In the genomic region with DNA sequence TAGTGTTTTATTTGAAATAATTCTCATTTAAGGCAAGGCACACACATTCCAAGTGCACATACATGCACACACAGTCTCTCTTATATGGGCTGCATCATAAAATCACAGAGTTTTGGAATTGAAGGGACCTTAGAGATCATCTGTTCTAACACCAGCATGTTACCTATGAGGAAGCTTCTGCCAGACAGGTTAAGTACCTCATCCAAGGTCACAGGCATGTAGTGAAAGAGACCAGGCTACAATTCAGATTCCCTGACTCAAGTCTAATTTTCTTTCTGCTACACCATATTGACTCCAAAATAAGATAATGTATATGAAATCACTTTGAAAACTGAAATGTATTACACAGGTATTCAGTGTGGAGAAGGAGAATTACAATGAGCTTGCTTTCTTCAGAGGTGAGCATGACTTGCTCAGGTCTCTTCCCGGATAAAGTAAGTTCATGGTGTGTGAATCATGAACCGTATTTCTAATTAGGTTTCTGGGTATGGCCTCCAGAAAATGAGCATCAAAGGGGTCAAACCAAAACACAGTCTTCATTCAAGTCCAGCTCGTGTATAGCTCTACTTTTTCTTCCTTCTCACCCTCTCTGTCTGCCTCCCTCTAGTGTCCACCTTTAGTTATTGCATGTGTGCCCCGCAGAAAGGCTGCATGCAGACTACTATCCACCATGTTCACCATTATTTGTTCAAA, we compare ENCODE assay signal across 8 cellular contexts.
DNase-seq lines count a peak whose midpoint lies in the region; ATAC-seq, FAIRE-seq and TF ChIP-seq lines count a peak whose summit lies in the region.

No MANE protein-coding gene starts in this region.

- no peaks in the 10 kb centered on the region for H3K36me3 Mint-ChIP-seq in progenitor cell of endocrine pancreas (ENCODE audit: insufficient read depth)

- H3K9me3 ChIP-seq in KOPT-K1 (ENCODE audit: insufficient read depth, low read length, poor library complexity, severe bottlenecking) (no peaks in the 10 kb centered on the region), aorta (ENCODE audit: control insufficient read depth, low read length) (no peaks in the 10 kb centered on the region)

- no peaks in the 10 kb centered on the region for H3K4me1 ChIP-seq in aorta (ENCODE audit: control insufficient read depth in 1 of 2, insufficient read depth in 2 of 2, low read length in 2 of 2)

- no peaks in the 10 kb centered on the region for H3K9me3 Mint-ChIP-seq in progenitor cell of endocrine pancreas (ENCODE audit: low read depth)

- H3K27ac ChIP-seq in KOPT-K1 (ENCODE audit: low read depth, low read length, poor library complexity, severe bottlenecking): peak overlapping the region; percentile 30
- no peak overlapping the region for H3K27ac ChIP-seq in aorta (ENCODE audit: low read depth in 1 of 2, low read length in 2 of 2)

- H3K27ac Mint-ChIP-seq in progenitor cell of endocrine pancreas: no peak overlapping the region

- H3K27me3 ChIP-seq in aorta (ENCODE audit: control insufficient read depth in 1 of 2, insufficient read depth in 2 of 2, low read length in 1 of 2): no peaks in the 10 kb centered on the region

- peaks cover 47% of the 10 kb centered on the region for H3K27me3 Mint-ChIP-seq in progenitor cell of endocrine pancreas

- FAIRE-seq in frontal cortex (lab: Jason Lieb, UNC): no peak

- DNase-seq in Ammon's horn (ENCODE audit: low spot score) (peak; percentile 85), RKO (ENCODE audit: low spot score) (peak; percentile 66), frontal cortex (ENCODE audit: low spot score in 2 of 2) (peak; percentile 33 to 64), progenitor cell of endocrine pancreas (ENCODE audit: low spot score, unreplicated experiment) (peak; percentile 44), aorta (no peak)
- peak; percentile 35 for DNase-seq in activated effector memory CD4-positive, alpha-beta T cell treated with Interleukin-2 at 50 U/mL for 16 hours

- H3K4me3 ChIP-seq in aorta (ENCODE audit: low read length in 2 of 2): no peak overlapping the region

- no peaks in the 10 kb centered on the region for H3K4me1 Mint-ChIP-seq in progenitor cell of endocrine pancreas (ENCODE audit: low read depth)

- WGBS in aorta, 2 donors: 26 to 30% methylated on average over 4 of the region's 4 CpGs

- intact Hi-C loops in aorta (cut with DNase I): loop anchor here (2.0 to 5.0 kb wide), 3 partner anchors 412 to 657 kb away; partner anchors contain the start of gene FUT8 (in 2 of the 2)

- no peak overlapping the region for H3K4me3 Mint-ChIP-seq in progenitor cell of endocrine pancreas (ENCODE audit: low read depth)

- TF ChIP-seq CTCF in progenitor cell of endocrine pancreas (IDR thresholded peaks at IDR 0.05; ENCODE audit: unreplicated experiment): peak; percentile 99

- H3K36me3 ChIP-seq in KOPT-K1 (ENCODE audit: insufficient read depth, low read length) (no peaks in the 10 kb centered on the region), aorta (ENCODE audit: control insufficient read depth in 1 of 2, insufficient read depth in 2 of 2, low read length in 1 of 2) (no peaks in the 10 kb centered on the region)

- peak; percentile 68 for ATAC-seq in GM18907 (IDR thresholded peaks at IDR 0.05; ENCODE audit: unreplicated experiment)
- peak; percentile 77 for ATAC-seq in aorta (ENCODE audit: low FRiP score)

Comparison
In these comparisons a context has a peak if more than half of its experiments do, and no peak if none do; other contexts are left out.
1. DNase-seq: peak in Ammon's horn (single experiment), RKO (single experiment), activated effector memory CD4-positive, alpha-beta T cell treated with Interleukin-2 at 50 U/mL for 16 hours (single experiment), frontal cortex (2 of 2) and progenitor cell of endocrine pancreas (single experiment); none in aorta (0 of 2).